In genomic region chr9:129628709-129629108, GRCh38 we compare ENCODE assay signal across 1 cellular context.
TF ChIP-seq lines count a peak whose summit lies in the region.

No MANE protein-coding gene starts in this region.

TF ChIP-seq in HepG2, 621 proteins besides CTCF, POLR2A, EP300 and RAD21:
- TF ChIP-seq ZSCAN31 (CRISPR knock-in tag; IDR thresholded peaks at IDR 0.05; ENCODE audit: low read depth) (no peak), PITX1 (CRISPR knock-in tag; IDR thresholded peaks at IDR 0.05) (no peak), MED8 (CRISPR knock-in tag; IDR thresholded peaks at IDR 0.05; ENCODE audit: insufficient replicate concordance) (no peak), ZNF432 (CRISPR knock-in tag; IDR thresholded peaks at IDR 0.05; ENCODE audit: borderline replicate concordance) (no peak), PBX3 (CRISPR knock-in tag; IDR thresholded peaks at IDR 0.05; ENCODE audit: borderline replicate concordance) (no peak), ETS1 (CRISPR knock-in tag; IDR thresholded peaks at IDR 0.05) (no peak), XBP1 (CRISPR knock-in tag; IDR thresholded peaks at IDR 0.05) (no peak), RBM22 (optimal IDR thresholded peaks at IDR 0.05; ENCODE audit: low read length) (no peak), ZSCAN29 (CRISPR knock-in tag; conservative IDR thresholded peaks at IDR 0.05) (no peak), STAT6 (CRISPR knock-in tag; IDR thresholded peaks at IDR 0.05; ENCODE audit: borderline replicate concordance) (no peak), ZNF496 (CRISPR knock-in tag; IDR thresholded peaks at IDR 0.05; ENCODE audit: insufficient replicate concordance) (no peak), PAWR (CRISPR knock-in tag; IDR thresholded peaks at IDR 0.05; ENCODE audit: borderline replicate concordance) (no peak), JUND (CRISPR knock-in tag; IDR thresholded peaks at IDR 0.05) (no peak), SRY (CRISPR knock-in tag; IDR thresholded peaks at IDR 0.05) (no peak)
